Comparison of ENCODE assay signal across 9 cellular contexts in the genomic region with DNA sequence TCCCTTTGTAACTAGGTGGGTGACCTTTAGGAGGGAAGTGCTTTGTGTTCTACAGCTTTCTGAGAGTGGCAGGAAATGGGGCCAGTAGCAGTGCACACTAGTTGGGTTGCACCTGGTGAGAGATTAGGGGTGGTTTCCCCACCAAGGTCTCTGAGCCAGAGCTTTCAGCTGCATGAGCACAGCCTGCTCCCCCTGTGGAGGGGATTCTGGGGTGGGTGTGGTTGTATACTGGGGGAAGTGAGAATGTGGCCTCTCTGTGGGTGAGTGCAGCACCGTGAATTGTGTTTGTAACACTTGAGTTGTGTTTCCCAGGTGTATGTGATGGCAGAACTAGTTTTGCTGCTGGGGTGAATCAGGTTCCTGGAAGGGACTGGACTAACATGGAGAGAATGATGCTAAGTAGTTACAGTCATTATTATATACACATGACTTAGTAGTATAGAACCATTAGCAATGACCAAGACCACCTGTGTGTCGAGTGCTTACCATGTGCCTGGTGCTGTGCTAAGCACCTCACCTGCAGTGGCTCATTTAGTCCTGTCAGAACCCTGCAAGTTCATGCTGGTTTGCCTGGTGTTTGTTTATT. TPM values are rescaled to one million over a fixed set of nuclear protein-coding genes. Genes with fewer than 3 reads are reported as not detected.
DNase-seq lines count a peak whose midpoint lies in the region; ATAC-seq and TF ChIP-seq lines count a peak whose summit lies in the region.
"Had no signal": no experiment of that assay in that cellular context is flagged by ENCODE, and none has a peak within 500 bp of the region (broad histone marks: within the 10 kb centered on the region; RNA-seq: fewer than 3 reads in every experiment).

No MANE protein-coding gene starts in this region.

- no peaks in the 10 kb centered on the region for H3K27me3 Mint-ChIP-seq in mesothelial cell of epicardium (ENCODE audit: low read depth)

- H3K9ac ChIP-seq in OCI-LY3 (ENCODE audit: low read length) (peak overlapping the region; percentile 75), adipocyte (ENCODE audit: low read length) (peak overlapping the region; percentile 74)

- H3K36me3 Mint-ChIP-seq in mesothelial cell of epicardium = no peaks in the 10 kb centered on the region

- ATAC-seq in HG02610 (IDR thresholded peaks at IDR 0.05; ENCODE audit: unreplicated experiment) = peak; percentile 82

- H3K9me3 Mint-ChIP-seq in mesothelial cell of epicardium = no peaks in the 10 kb centered on the region

- H3K4me3 ChIP-seq in OCI-LY3 (ENCODE audit: low read length) (peak overlapping the region; percentile 77), adipocyte (ENCODE audit: low read length) (peak overlapping the region; percentile 78)

- H3K4me2 ChIP-seq in OCI-LY3 (ENCODE audit: low read length) = peak overlapping the region; percentile 91

- H3K36me3 ChIP-seq in OCI-LY3 (replicated peaks; ENCODE audit: low read depth, low read length) = peaks cover 4% of the 10 kb centered on the region
- no peaks in the 10 kb centered on the region for H3K36me3 ChIP-seq in adipocyte (ENCODE audit: control insufficient read depth, insufficient read depth, low read length, severe bottlenecking)

- no peaks in the 10 kb centered on the region for H4K20me1 ChIP-seq in OCI-LY3 (ENCODE audit: insufficient read depth, low read length)

- peak overlapping the region; percentile 70 for H3K27ac Mint-ChIP-seq in mesothelial cell of epicardium

- no peak overlapping the region for H2AFZ ChIP-seq in OCI-LY3 (ENCODE audit: low read depth, low read length)

- H3K27ac ChIP-seq in OCI-LY3 (ENCODE audit: low read length) = peak overlapping the region; percentile 96
- H3K27ac ChIP-seq: 22Rv1 had no signal

- H3K4me3 Mint-ChIP-seq in mesothelial cell of epicardium = peak overlapping the region; percentile 25

- H3K4me1 Mint-ChIP-seq in mesothelial cell of epicardium = peaks cover 37% of the 10 kb centered on the region

- H3K9me3 ChIP-seq in OCI-LY3 (ENCODE audit: insufficient read depth, low read length) (no peaks in the 10 kb centered on the region), adipocyte (ENCODE audit: control insufficient read depth, low read length) (no peaks in the 10 kb centered on the region)

- no peaks in the 10 kb centered on the region for H3K27me3 ChIP-seq in OCI-LY3 (ENCODE audit: low read depth, low read length)
- H3K27me3 ChIP-seq in adipocyte (replicated peaks; ENCODE audit: control insufficient read depth, insufficient read depth, low read length) = no peaks in the 10 kb centered on the region

- peak; percentile 4 for DNase-seq in DMS153 (lab: John Stamatoyannopoulos, UW)
- DNase-seq in DMS153 treated with DMSO at 0.1 percent for 48 hours (lab: John Stamatoyannopoulos, UW; ENCODE audit: unreplicated experiment) = no peak
- DNase-seq in adipocyte (ENCODE audit: low read depth) = no peak
- no peak for DNase-seq in mesothelial cell of epicardium (ENCODE audit: low spot score in 2 of 2, unreplicated experiment in 2 of 2)
- peak; percentile 56 for DNase-seq in ureter (ENCODE audit: low spot score)
- DNase-seq in NCI-H1694 (lab: John Stamatoyannopoulos, UW) = no peak

- H3K79me2 ChIP-seq in OCI-LY3 (ENCODE audit: low read length) = peaks cover 3% of the 10 kb centered on the region; the same call in 1 of the 2 replicates

- TF ChIP-seq CTCF in OCI-LY3 (IDR thresholded peaks at IDR 0.05; ENCODE audit: low read depth, low read length) = no peak
- no peak for TF ChIP-seq CTCF in mesothelial cell of epicardium (IDR thresholded peaks at IDR 0.05; ENCODE audit: unreplicated experiment)

- H3K4me1 ChIP-seq in OCI-LY3 (ENCODE audit: low read length) (peaks cover 73% of the 10 kb centered on the region), adipocyte (ENCODE audit: control insufficient read depth, insufficient read depth, low read length) (peaks cover 57% of the 10 kb centered on the region)

RNA-seq across cellular contexts. Expression of gene CXXC5, which starts 11.8 kb away (rescaled TPM):
- total RNA-seq in mesothelial cell of epicardium = 35.7 to 38.3 TPM (median 37.4 TPM) in 3 replicates
- 28.7 TPM for total RNA-seq in ureter

Comparison
In these comparisons a context has a peak if more than half of its experiments do, and no peak if none do; other contexts are left out.
1. DNase-seq: peak in DMS153 (single experiment) and ureter (single experiment); none in DMS153 treated with DMSO at 0.1 percent for 48 hours (single experiment), adipocyte (single experiment), mesothelial cell of epicardium (0 of 2) and NCI-H1694 (single experiment).